Comparison of ENCODE assay signal across 9 cellular contexts in the genomic region with DNA sequence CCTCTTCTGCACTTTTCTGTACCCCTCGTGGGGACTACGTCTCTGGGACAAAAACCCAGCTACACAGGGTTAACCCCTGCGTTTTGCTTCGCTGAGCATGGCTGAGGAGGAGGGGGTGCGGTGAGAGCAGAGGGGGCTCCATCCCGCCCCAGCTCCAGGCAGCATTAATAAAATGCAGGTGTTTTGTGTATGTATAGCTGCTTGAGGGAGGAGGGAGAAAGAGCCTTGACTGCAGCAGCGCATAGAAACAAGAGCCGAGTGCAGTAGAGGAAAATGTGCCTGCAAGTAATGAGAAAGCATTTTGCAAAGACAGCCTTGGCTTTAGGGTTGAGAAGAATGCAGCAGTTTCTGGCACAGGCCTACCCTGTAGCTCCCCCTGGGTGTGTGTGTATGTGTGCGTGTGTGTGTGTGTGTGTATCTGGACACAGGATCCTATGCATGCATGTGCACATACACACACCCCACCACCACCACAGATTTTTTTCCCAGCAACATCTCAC.
DNase-seq lines count a peak whose midpoint lies in the region; ATAC-seq and TF ChIP-seq lines count a peak whose summit lies in the region.
"Had no signal": no experiment of that assay in that cellular context is flagged by ENCODE, and none has a peak within 500 bp of the region (broad histone marks: within the 10 kb centered on the region; RNA-seq: fewer than 3 reads in every experiment).

No MANE protein-coding gene starts in this region.

- H3K4me3 ChIP-seq in mammary epithelial cell (replicated peaks in 1 of 3; ENCODE audit: insufficient read depth in 1 of 3, low read depth in 2 of 3, low read length in 3 of 3) (no peak overlapping the region), neural progenitor cell (no peak overlapping the region)

- H3K27me3 ChIP-seq in mammary epithelial cell (ENCODE audit: insufficient read depth, low read length) (no peaks in the 10 kb centered on the region), neural progenitor cell (no peaks in the 10 kb centered on the region)

- H3K79me2 ChIP-seq in mammary epithelial cell (ENCODE audit: insufficient read depth, low read length) (no peaks in the 10 kb centered on the region), neural progenitor cell (ENCODE audit: low read depth) (no peaks in the 10 kb centered on the region)

- in situ Hi-C loops in mammary epithelial cell (cut with MboI; ENCODE audit: low sequenced_read_pairs in 2 of 2) = loop anchor here in 1 of 2 donors (5.0 to 10.0 kb wide), 3 partner anchors 98 to 434 kb away; no protein-coding TSS in a partner anchor

- DNase-seq in CD14-positive monocyte (ENCODE audit: low spot score) = no peak
- no peak for DNase-seq in mammary epithelial cell
- DNase-seq in neural progenitor cell (ENCODE audit: low spot score) = peak; percentile 40
- DNase-seq in inferior parietal cortex (ENCODE audit: extremely low spot score) = no peak
- DNase-seq: NCI-H510A treated with DMSO at 0.1 percent for 48 hours had no signal

- BruUV-seq in mammary epithelial cell (replicated peaks; lab: Mats Ljungman, UMichigan) = no TSS peak

- intact Hi-C loops in CD14-positive monocyte (cut with micrococcal nuclease) = loop anchor here (5.0 to 10.0 kb wide), 5 partner anchors 53 to 294 kb away; partner anchors contain the start of gene ZFP36L1 (in 1 of the 2)
- intact Hi-C loops in mammary epithelial cell (cut with micrococcal nuclease) = loop anchor here (5.0 to 10.0 kb wide), 4 partner anchors 287 to 744 kb away; no protein-coding TSS in a partner anchor

- H3K4me1 ChIP-seq in mammary epithelial cell (ENCODE audit: insufficient read depth, low read length) (peaks cover 61% of the 10 kb centered on the region), neural progenitor cell (peaks cover 47% of the 10 kb centered on the region)

- peak overlapping the region in 5 of 7 donors; percentile 35 to 92 (median 72) for H3K27ac Mint-ChIP-seq in CD14-positive monocyte
- peak overlapping the region in 2 of 3 donors; percentile 10 to 20 for H3K27ac Mint-ChIP-seq in IgD-negative memory B cell
- H3K27ac Mint-ChIP-seq in neural progenitor cell = peak overlapping the region; percentile 99

- dilution Hi-C loops in mammary epithelial cell (cut with HindIII; ENCODE audit: low sequenced_read_pairs) = no loop called here

- peak overlapping the region; percentile 96 for H3K27ac ChIP-seq in mammary epithelial cell (ENCODE audit: insufficient read depth, low read depth, low read length)
- H3K27ac ChIP-seq in neural progenitor cell = no peak overlapping the region

- no peak overlapping the region for H3K9ac ChIP-seq in mammary epithelial cell (ENCODE audit: insufficient read depth, low read length)
- no peak overlapping the region for H3K9ac ChIP-seq in neural progenitor cell

- ATAC-seq in HG02763 (IDR thresholded peaks at IDR 0.05; ENCODE audit: unreplicated experiment) (no peak), HG02798 (IDR thresholded peaks at IDR 0.05; ENCODE audit: poor library complexity, unreplicated experiment) (no peak), HG03457 (IDR thresholded peaks at IDR 0.05; ENCODE audit: unreplicated experiment) (no peak)

- H3F3A ChIP-seq in neural progenitor cell (ENCODE audit: low read depth) = peaks cover 24% of the 10 kb centered on the region

- no peaks in the 10 kb centered on the region for H4K20me1 ChIP-seq in mammary epithelial cell (ENCODE audit: insufficient read depth, low read length)
- H4K20me1 ChIP-seq in neural progenitor cell (ENCODE audit: low read depth) = no peaks in the 10 kb centered on the region

- H3K27me3 Mint-ChIP-seq in CD14-positive monocyte (ENCODE audit: low read depth in 3 of 3) = peaks cover 8 to 14% (median 14%) of the 10 kb centered on the region in 3 donors
- no peaks in the 10 kb centered on the region for H3K27me3 Mint-ChIP-seq in IgD-negative memory B cell
- peaks cover 23% of the 10 kb centered on the region for H3K27me3 Mint-ChIP-seq in neural progenitor cell (ENCODE audit: insufficient read depth, low read depth)

- H3K9me3 Mint-ChIP-seq in CD14-positive monocyte (peaks cover 0 to 3% (median 0%) of the 10 kb centered on the region in 7 donors), IgD-negative memory B cell (no peaks in the 10 kb centered on the region), neural progenitor cell (peaks cover 7% of the 10 kb centered on the region)

- H3K4me2 ChIP-seq in mammary epithelial cell (ENCODE audit: insufficient read depth, low read depth, low read length) (no peak overlapping the region), neural progenitor cell (peak overlapping the region; percentile 30)

- H3K36me3 Mint-ChIP-seq in CD14-positive monocyte (peaks cover 9 to 20% of the 10 kb centered on the region in 2 donors), IgD-negative memory B cell (no peaks in the 10 kb centered on the region), neural progenitor cell (peaks cover 4% of the 10 kb centered on the region)

- no peak overlapping the region for H3K4me3 Mint-ChIP-seq in CD14-positive monocyte
- no peak overlapping the region for H3K4me3 Mint-ChIP-seq in IgD-negative memory B cell
- H3K4me3 Mint-ChIP-seq in neural progenitor cell = peak overlapping the region; percentile 78

- no peak for TF ChIP-seq CTCF in CD14-positive monocyte (IDR thresholded peaks at IDR 0.05)
- TF ChIP-seq CTCF in mammary epithelial cell (conservative IDR thresholded peaks at IDR 0.05 in 1 of 2, IDR thresholded peaks at IDR 0.05 in 1 of 2; ENCODE audit: extremely low read depth in 1 of 2, insufficient read depth in 1 of 2, low read depth in 1 of 2, low read length in 2 of 2) = no peak
- TF ChIP-seq CTCF in neural progenitor cell (IDR thresholded peaks at IDR 0.05) = peak; percentile 7

- CTCF ChIA-PET in mammary epithelial cell (lab: Charles Lee; ENCODE audit: low non-redundant PET) = no interaction called here

- no peaks in the 10 kb centered on the region for H3K9me3 ChIP-seq in mammary epithelial cell (replicated peaks; ENCODE audit: insufficient read depth, low read length)
- no peaks in the 10 kb centered on the region for H3K9me3 ChIP-seq in neural progenitor cell (ENCODE audit: low read depth)

- H3K4me1 Mint-ChIP-seq in CD14-positive monocyte (peaks cover 69% of the 10 kb centered on the region), IgD-negative memory B cell (peaks cover 36 to 38% (median 38%) of the 10 kb centered on the region in 3 donors), neural progenitor cell (peaks cover 96% of the 10 kb centered on the region)

- H3K36me3 ChIP-seq in mammary epithelial cell (ENCODE audit: insufficient read depth, low read length) = no peaks in the 10 kb centered on the region
- no peaks in the 10 kb centered on the region for H3K36me3 ChIP-seq in neural progenitor cell

- 84% methylated on average over 6 of the region's 9 CpGs for WGBS in mammary epithelial cell (ENCODE audit: low coverage, missing lambda C conversion rate)

- H2AFZ ChIP-seq in mammary epithelial cell (ENCODE audit: low read depth, low read length) (no peak overlapping the region), neural progenitor cell (replicated peaks) (no peak overlapping the region)

Comparison
In these comparisons a context has a peak if more than half of its experiments do, and no peak if none do; other contexts are left out.
1. H3K27ac Mint-ChIP-seq: peak in every context shown above with its lines; median percentile 99 in neural progenitor cell; 72 in CD14-positive monocyte; 15 in IgD-negative memory B cell.